ENCODE assay signal across 1 cellular context in genomic region chr16:46973457-46974324, GRCh38.
TF ChIP-seq lines count a peak whose summit lies in the region.

Gene DNAJA2, minus strand, starts transcription at chr16:46973674. Its CDS starts 102 bp downstream, at chr16:46973572.

TF ChIP-seq in K562, 482 proteins besides CTCF, POLR2A, EP300 and RAD21 (continued from another document and continues in another):
- TF ChIP-seq CHAMP1 (IDR thresholded peaks at IDR 0.05), result no peak
- peak; percentile 87 for TF ChIP-seq FIP1L1 (IDR thresholded peaks at IDR 0.05; ENCODE audit: low read depth, low read length, poor library complexity, severe bottlenecking)
- TF ChIP-seq CXXC5 (CRISPR knock-in tag; IDR thresholded peaks at IDR 0.05), result peak; percentile 72
- TF ChIP-seq CSDE1 (IDR thresholded peaks at IDR 0.05), result no peak
- TF ChIP-seq TBP (optimal IDR thresholded peaks at IDR 0.05; ENCODE audit: low read depth, low read length), result peak; percentile 79
- TF ChIP-seq ZMIZ1 (IDR thresholded peaks at IDR 0.05; ENCODE audit: low read depth in 2 of 2, low read length in 2 of 2), result no peak
- TF ChIP-seq MBD2 (IDR thresholded peaks at IDR 0.05; ENCODE audit: borderline replicate concordance, low read depth), result peak; percentile 60
- TF ChIP-seq RBM14 (IDR thresholded peaks at IDR 0.05; ENCODE audit: borderline replicate concordance, insufficient read depth, low read depth, low read length), result no peak
- TF ChIP-seq NEUROD1 (IDR thresholded peaks at IDR 0.05; ENCODE audit: borderline replicate concordance, low read depth, low read length, partially characterized antibody), result peak; percentile 15
- TF ChIP-seq JUND (IDR thresholded peaks at IDR 0.05; ENCODE audit: borderline replicate concordance, low read depth, low read length), result no peak; the same call in 1 of the 2 replicates
- TF ChIP-seq JUND (tag; IDR thresholded peaks at IDR 0.05; ENCODE audit: borderline replicate concordance, low read depth, low read length), result peak; percentile 22; the same call in 1 of the 3 replicates
- TF ChIP-seq HNRNPH1 (optimal IDR thresholded peaks at IDR 0.05; ENCODE audit: low read depth, low read length), result no peak
- TF ChIP-seq, protein P1, sequence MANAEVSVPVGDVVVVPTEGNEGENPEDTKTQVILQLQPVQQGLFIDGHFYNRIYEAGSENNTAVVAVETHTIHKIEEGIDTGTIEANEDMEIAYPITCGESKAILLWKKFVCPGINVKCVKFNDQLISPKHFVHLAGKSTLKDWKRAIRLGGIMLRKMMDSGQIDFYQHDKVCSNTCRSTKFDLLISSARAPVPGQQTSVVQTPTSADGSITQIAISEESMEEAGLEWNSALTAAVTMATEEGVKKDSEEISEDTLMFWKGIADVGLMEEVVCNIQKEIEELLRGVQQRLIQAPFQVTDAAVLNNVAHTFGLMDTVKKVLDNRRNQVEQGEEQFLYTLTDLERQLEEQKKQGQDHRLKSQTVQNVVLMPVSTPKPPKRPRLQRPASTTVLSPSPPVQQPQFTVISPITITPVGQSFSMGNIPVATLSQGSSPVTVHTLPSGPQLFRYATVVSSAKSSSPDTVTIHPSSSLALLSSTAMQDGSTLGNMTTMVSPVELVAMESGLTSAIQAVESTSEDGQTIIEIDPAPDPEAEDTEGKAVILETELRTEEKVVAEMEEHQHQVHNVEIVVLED (CRISPR knock-in tag; IDR thresholded peaks at IDR 0.05), result peak; percentile 98
- no peak for TF ChIP-seq MED1 (CRISPR knock-in tag; IDR thresholded peaks at IDR 0.05; ENCODE audit: borderline replicate concordance)
- TF ChIP-seq CBFA2T2 (conservative IDR thresholded peaks at IDR 0.05), result no peak
- TF ChIP-seq LCOR (CRISPR knock-in tag; IDR thresholded peaks at IDR 0.05), result 0 out of 2 replicates have a peak, but pooled peaks have one; percentile 17
- 0 out of 2 replicates have a peak, but pooled peaks have one; percentile 51 for TF ChIP-seq ZZZ3 (IDR thresholded peaks at IDR 0.05)
- TF ChIP-seq ATF7 (IDR thresholded peaks at IDR 0.05), result peak; percentile 68; the same call in 1 of the 2 replicates
- TF ChIP-seq ZNF24 (IDR thresholded peaks at IDR 0.05), result no peak; the same call in 1 of the 2 replicates
- peak; percentile 70; the same call in 1 of the 2 replicates for TF ChIP-seq KAT7 (CRISPR knock-in tag; IDR thresholded peaks at IDR 0.05; ENCODE audit: borderline replicate concordance)
- peak; percentile 32; the same call in 1 of the 2 replicates for TF ChIP-seq ZNF395 (CRISPR knock-in tag; IDR thresholded peaks at IDR 0.05)
- peak; percentile 85 to 87 for TF ChIP-seq NRF1 (conservative IDR thresholded peaks at IDR 0.05 in 1 of 2, IDR thresholded peaks at IDR 0.05 in 1 of 2)
- no peak for TF ChIP-seq STAT5B (CRISPR knock-in tag; IDR thresholded peaks at IDR 0.05)
- TF ChIP-seq, protein P2, sequence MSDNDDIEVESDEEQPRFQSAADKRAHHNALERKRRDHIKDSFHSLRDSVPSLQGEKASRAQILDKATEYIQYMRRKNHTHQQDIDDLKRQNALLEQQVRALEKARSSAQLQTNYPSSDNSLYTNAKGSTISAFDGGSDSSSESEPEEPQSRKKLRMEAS (CRISPR knock-in tag; IDR thresholded peaks at IDR 0.05), result peak; percentile 71
- TF ChIP-seq, protein P3, sequence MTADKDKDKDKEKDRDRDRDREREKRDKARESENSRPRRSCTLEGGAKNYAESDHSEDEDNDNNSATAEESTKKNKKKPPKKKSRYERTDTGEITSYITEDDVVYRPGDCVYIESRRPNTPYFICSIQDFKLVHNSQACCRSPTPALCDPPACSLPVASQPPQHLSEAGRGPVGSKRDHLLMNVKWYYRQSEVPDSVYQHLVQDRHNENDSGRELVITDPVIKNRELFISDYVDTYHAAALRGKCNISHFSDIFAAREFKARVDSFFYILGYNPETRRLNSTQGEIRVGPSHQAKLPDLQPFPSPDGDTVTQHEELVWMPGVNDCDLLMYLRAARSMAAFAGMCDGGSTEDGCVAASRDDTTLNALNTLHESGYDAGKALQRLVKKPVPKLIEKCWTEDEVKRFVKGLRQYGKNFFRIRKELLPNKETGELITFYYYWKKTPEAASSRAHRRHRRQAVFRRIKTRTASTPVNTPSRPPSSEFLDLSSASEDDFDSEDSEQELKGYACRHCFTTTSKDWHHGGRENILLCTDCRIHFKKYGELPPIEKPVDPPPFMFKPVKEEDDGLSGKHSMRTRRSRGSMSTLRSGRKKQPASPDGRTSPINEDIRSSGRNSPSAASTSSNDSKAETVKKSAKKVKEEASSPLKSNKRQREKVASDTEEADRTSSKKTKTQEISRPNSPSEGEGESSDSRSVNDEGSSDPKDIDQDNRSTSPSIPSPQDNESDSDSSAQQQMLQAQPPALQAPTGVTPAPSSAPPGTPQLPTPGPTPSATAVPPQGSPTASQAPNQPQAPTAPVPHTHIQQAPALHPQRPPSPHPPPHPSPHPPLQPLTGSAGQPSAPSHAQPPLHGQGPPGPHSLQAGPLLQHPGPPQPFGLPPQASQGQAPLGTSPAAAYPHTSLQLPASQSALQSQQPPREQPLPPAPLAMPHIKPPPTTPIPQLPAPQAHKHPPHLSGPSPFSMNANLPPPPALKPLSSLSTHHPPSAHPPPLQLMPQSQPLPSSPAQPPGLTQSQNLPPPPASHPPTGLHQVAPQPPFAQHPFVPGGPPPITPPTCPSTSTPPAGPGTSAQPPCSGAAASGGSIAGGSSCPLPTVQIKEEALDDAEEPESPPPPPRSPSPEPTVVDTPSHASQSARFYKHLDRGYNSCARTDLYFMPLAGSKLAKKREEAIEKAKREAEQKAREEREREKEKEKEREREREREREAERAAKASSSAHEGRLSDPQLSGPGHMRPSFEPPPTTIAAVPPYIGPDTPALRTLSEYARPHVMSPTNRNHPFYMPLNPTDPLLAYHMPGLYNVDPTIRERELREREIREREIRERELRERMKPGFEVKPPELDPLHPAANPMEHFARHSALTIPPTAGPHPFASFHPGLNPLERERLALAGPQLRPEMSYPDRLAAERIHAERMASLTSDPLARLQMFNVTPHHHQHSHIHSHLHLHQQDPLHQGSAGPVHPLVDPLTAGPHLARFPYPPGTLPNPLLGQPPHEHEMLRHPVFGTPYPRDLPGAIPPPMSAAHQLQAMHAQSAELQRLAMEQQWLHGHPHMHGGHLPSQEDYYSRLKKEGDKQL (CRISPR knock-in tag; IDR thresholded peaks at IDR 0.05; ENCODE audit: borderline replicate concordance), result no peak
- TF ChIP-seq L3MBTL2 (IDR thresholded peaks at IDR 0.05), result peak; percentile 98
- peak in 2 of 3 experiments; percentile 57 to 83 for TF ChIP-seq YY1 (IDR thresholded peaks at IDR 0.05; ENCODE audit: borderline replicate concordance in 1 of 3, control insufficient read depth in 1 of 3, extremely low read depth in 1 of 3, insufficient read depth in 3 of 3, insufficient read length in 1 of 3, insufficient replicate concordance in 2 of 3, low read depth in 1 of 3, low read length in 2 of 3)
- TF ChIP-seq ZNF318 (IDR thresholded peaks at IDR 0.05; ENCODE audit: borderline replicate concordance in 1 of 2, low read depth in 1 of 2), result no peak
- peak; percentile 96 for TF ChIP-seq RBFOX2 (IDR thresholded peaks at IDR 0.05; ENCODE audit: low read depth, low read length)
- TF ChIP-seq MTA3 (IDR thresholded peaks at IDR 0.05; ENCODE audit: borderline replicate concordance), result 0 out of 2 replicates have a peak, but pooled peaks have one; percentile 72
- TF ChIP-seq GATA2 (CRISPR knock-in tag; IDR thresholded peaks at IDR 0.05), result 0 out of 2 replicates have a peak, but pooled peaks have one; percentile 13
